In genomic region chr5:59816901-59817300, GRCh38 we compare ENCODE assay signal across 28 cellular contexts.
"Had no signal": no experiment of that assay in that cellular context is flagged by ENCODE, and none has a peak within 500 bp of the region (broad histone marks: within the 10 kb centered on the region; RNA-seq: fewer than 3 reads in every experiment).

No MANE protein-coding gene starts in this region.

- H3K4me2 ChIP-seq: neural progenitor cell, smooth muscle cell had no signal

- H3K27me3 ChIP-seq: left lung, neural progenitor cell, neutrophil, right atrium auricular region, right lobe of liver, tibial nerve, upper lobe of right lung had no signal

- H3K9ac ChIP-seq: neural progenitor cell, parathyroid adenoma had no signal

- H3K27ac ChIP-seq: left lung, lower lobe of right lung, neural progenitor cell, neutrophil, parathyroid adenoma, right atrium auricular region, right lobe of liver, tibial nerve, upper lobe of right lung had no signal

- H3K36me3 ChIP-seq: left lung, lower lobe of right lung, neural progenitor cell, neutrophil, right atrium auricular region, right lobe of liver, tibial nerve, upper lobe of right lung had no signal

- H3K4me1 ChIP-seq: lower lobe of right lung, neural progenitor cell, parathyroid adenoma, right atrium auricular region, right lobe of liver, tibial nerve, upper lobe of right lung had no signal

- H3K4me3 ChIP-seq: left lung, lower lobe of right lung, neural progenitor cell, right atrium auricular region, right lobe of liver, smooth muscle cell, tibial nerve, upper lobe of right lung had no signal

- DNase-seq: immature natural killer cell; kidney; left colon; left lung; lower lobe of right lung; mammary epithelial cell; mesendoderm; naive B cell; natural killer cell; nephron progenitor cell; occipital lobe; right lobe of liver; stimulated activated CD4-positive, alpha-beta T cell treated with anti-CD3 and anti-CD28 coated beads, Interleukin-1b, Interleukin-23, amount 100 ng/mL, for 48 hours; stimulated activated CD4-positive, alpha-beta T cell treated with anti-CD3 and anti-CD28 coated beads, Interleukin-2, amount 100 ng/mL, for 48 hours; stimulated activated CD4-positive, alpha-beta T cell treated with anti-CD3 and anti-CD28 coated beads, Interleukin-4, amount 100 ng/mL, for 4 hours; stimulated activated CD8-positive, alpha-beta memory T cell treated with anti-CD3 and anti-CD28 coated beads, Interleukin-4, amount 100 ng/mL, for 48 hours; stimulated activated naive CD4-positive, alpha-beta T cell treated with Interleukin-2 at 50 U/mL for 16 hours; stimulated activated naive CD8-positive, alpha-beta T cell treated with anti-CD3 and anti-CD28 coated beads, Interleukin-15, amount 100 ng/mL, for 72 hours; substantia nigra; upper lobe of right lung had no signal

- FAIRE-seq: islet of Langerhans, kidney, urothelium cell line had no signal

- H2AFZ ChIP-seq: neural progenitor cell, parathyroid adenoma had no signal

- H3K9me3 ChIP-seq: left lung, lower lobe of right lung, neutrophil, right atrium auricular region, right lobe of liver, tibial nerve, upper lobe of right lung had no signal
